16 cellular contexts compared by ENCODE assay signal in genomic region chr6:109485536-109485935, GRCh38. TPM values are rescaled to one million over a fixed set of nuclear protein-coding genes. Genes with fewer than 3 reads are reported as not detected.
A peak's percentile ranks its signal among the peaks of the same experiment; 100 is the strongest.
DNase-seq lines count a peak whose midpoint lies in the region; ATAC-seq and TF ChIP-seq lines count a peak whose summit lies in the region.
"Had no signal": no experiment of that assay in that cellular context is flagged by ENCODE, and none has a peak within 500 bp of the region (broad histone marks: within the 10 kb centered on the region; RNA-seq: fewer than 3 reads in every experiment).

No MANE protein-coding gene starts in this region.

- CTCF ChIA-PET in activated CD4-positive, alpha-beta memory T cell treated with anti-CD3 and anti-CD28 coated beads for 36 hours (lab: Charles Lee) = no interaction called here
- CTCF ChIA-PET in activated CD4-positive, alpha-beta memory T cell treated with anti-CD3 and anti-CD28 coated beads, Interleukin-2, amount 10 ng/mL, durations not matched to agents 7 days and 5 days (lab: Charles Lee) = no interaction called here
- CTCF ChIA-PET in PC-3 (lab: Charles Lee) = no interaction called here

- no peaks in the 10 kb centered on the region for H3K9me3 Mint-ChIP-seq in activated CD4-positive, alpha-beta memory T cell treated with anti-CD3 and anti-CD28 coated beads for 36 hours
- H3K9me3 Mint-ChIP-seq in activated CD4-positive, alpha-beta memory T cell treated with anti-CD3 and anti-CD28 coated beads, Interleukin-2, amount 10 ng/mL, durations not matched to agents 7 days and 5 days = no peaks in the 10 kb centered on the region
- H3K9me3 Mint-ChIP-seq: GM23338 had no signal

- H3K27ac Mint-ChIP-seq in activated CD4-positive, alpha-beta memory T cell treated with anti-CD3 and anti-CD28 coated beads for 36 hours = peak overlapping the region; percentile 35
- H3K27ac Mint-ChIP-seq in activated CD4-positive, alpha-beta memory T cell treated with anti-CD3 and anti-CD28 coated beads, Interleukin-2, amount 10 ng/mL, durations not matched to agents 7 days and 5 days = no peak overlapping the region
- H3K27ac Mint-ChIP-seq: GM23338 had no signal

- H3K27me3 Mint-ChIP-seq in activated CD4-positive, alpha-beta memory T cell treated with anti-CD3 and anti-CD28 coated beads for 36 hours = no peaks in the 10 kb centered on the region
- peaks cover 2% of the 10 kb centered on the region for H3K27me3 Mint-ChIP-seq in activated CD4-positive, alpha-beta memory T cell treated with anti-CD3 and anti-CD28 coated beads, Interleukin-2, amount 10 ng/mL, durations not matched to agents 7 days and 5 days

- H3K79me2 ChIP-seq in PC-3 (ENCODE audit: low read length) (peaks cover 23% of the 10 kb centered on the region), parathyroid adenoma (peaks cover 16% of the 10 kb centered on the region)

- H3K4me2 ChIP-seq in PC-3 (ENCODE audit: low read length) (peak overlapping the region; percentile 51; the same call in 1 of the 2 replicates), parathyroid adenoma (ENCODE audit: low read length) (no peak overlapping the region)
- H3K4me2 ChIP-seq: GM23338 had no signal

- DNase-seq in activated CD4-positive, alpha-beta memory T cell treated with anti-CD3 and anti-CD28 coated beads for 36 hours = no peak
- DNase-seq in activated CD4-positive, alpha-beta memory T cell treated with anti-CD3 and anti-CD28 coated beads, Interleukin-2, amount 10 ng/mL, durations not matched to agents 7 days and 5 days = no peak
- DNase-seq in PC-3 (peak; percentile 23), epithelial cell of esophagus (ENCODE audit: low read depth) (peak; percentile 59), NCI-H1436 treated with DMSO at 0.1 percent for 48 hours (lab: John Stamatoyannopoulos, UW) (no peak), NCI-H2107 (lab: John Stamatoyannopoulos, UW) (no peak)
- DNase-seq: AML-193, C1 segment of cervical spinal cord, GDM1, NCI-H1105, NCI-H2081 treated with DMSO at 0.1 percent for 48 hours, NCI-H748 treated with DMSO at 0.1 percent for 48 hours, SIG-M5 had no signal

- H3K9me2 ChIP-seq in PC-3 (replicated peaks; ENCODE audit: low read length) = no peaks in the 10 kb centered on the region

- peaks cover 4% of the 10 kb centered on the region for H3F3A ChIP-seq in PC-3 (ENCODE audit: low read length, unreplicated experiment)

- intact Hi-C loops in activated CD4-positive, alpha-beta memory T cell treated with anti-CD3 and anti-CD28 coated beads for 36 hours (cut with micrococcal nuclease) = loop anchor here (10.0 kb wide), 1 partner anchor 1531 kb away; the partner anchor contains the start of gene SEC63
- intact Hi-C loops in PC-3 (cut with micrococcal nuclease) = no loop called here

- no peak overlapping the region for H3K9ac ChIP-seq in PC-3 (ENCODE audit: low read length)
- H3K9ac ChIP-seq in parathyroid adenoma = no peak overlapping the region

- no peak for ATAC-seq in PC-3
- ATAC-seq in HG03025 (IDR thresholded peaks at IDR 0.05; ENCODE audit: low FRiP score, unreplicated experiment) = no peak
- ATAC-seq: GM23338 had no signal

- no peak overlapping the region for H3K4me3 Mint-ChIP-seq in activated CD4-positive, alpha-beta memory T cell treated with anti-CD3 and anti-CD28 coated beads for 36 hours
- no peak overlapping the region for H3K4me3 Mint-ChIP-seq in activated CD4-positive, alpha-beta memory T cell treated with anti-CD3 and anti-CD28 coated beads, Interleukin-2, amount 10 ng/mL, durations not matched to agents 7 days and 5 days
- H3K4me3 Mint-ChIP-seq: GM23338 had no signal

- H3K27ac ChIP-seq in PC-3 (ENCODE audit: low read length) (peak overlapping the region; percentile 65), parathyroid adenoma (no peak overlapping the region)

- H3K9me3 ChIP-seq in PC-3 (ENCODE audit: low read length) (no peaks in the 10 kb centered on the region), parathyroid adenoma (ENCODE audit: control insufficient read depth, low read length) (no peaks in the 10 kb centered on the region)

- TF ChIP-seq CTCF in PC-3 (conservative IDR thresholded peaks at IDR 0.05; ENCODE audit: low read depth, low read length) (no peak), epithelial cell of esophagus (IDR thresholded peaks at IDR 0.05; ENCODE audit: insufficient read depth, low read depth, low read length, missing control alignments) (no peak), parathyroid adenoma (IDR thresholded peaks at IDR 0.05) (no peak)

- peaks cover 33% of the 10 kb centered on the region for H3K4me1 Mint-ChIP-seq in activated CD4-positive, alpha-beta memory T cell treated with anti-CD3 and anti-CD28 coated beads for 36 hours (ENCODE audit: low read depth)
- H3K4me1 Mint-ChIP-seq in activated CD4-positive, alpha-beta memory T cell treated with anti-CD3 and anti-CD28 coated beads, Interleukin-2, amount 10 ng/mL, durations not matched to agents 7 days and 5 days = peaks cover 33% of the 10 kb centered on the region

- BruUV-seq in PC-3 (replicated peaks; lab: Mats Ljungman, UMichigan) = no TSS peak

- 0 out of 2 replicates have a peak, but pooled peaks cover 2% of the 10 kb centered on the region for H4K20me1 ChIP-seq in PC-3 (ENCODE audit: low read length)

- H3K36me3 ChIP-seq in PC-3 (ENCODE audit: low read depth, low read length) (peaks cover 11% of the 10 kb centered on the region; the same call in 1 of the 2 replicates), parathyroid adenoma (ENCODE audit: control insufficient read depth, insufficient read depth, low read length) (no peaks in the 10 kb centered on the region)

- H3K36me3 Mint-ChIP-seq in activated CD4-positive, alpha-beta memory T cell treated with anti-CD3 and anti-CD28 coated beads for 36 hours = peaks cover 15% of the 10 kb centered on the region
- H3K36me3 Mint-ChIP-seq in activated CD4-positive, alpha-beta memory T cell treated with anti-CD3 and anti-CD28 coated beads, Interleukin-2, amount 10 ng/mL, durations not matched to agents 7 days and 5 days (ENCODE audit: low read depth) = peaks cover 18% of the 10 kb centered on the region

- H3K4me1 ChIP-seq in PC-3 (ENCODE audit: insufficient read depth, low read length) (peaks cover 37% of the 10 kb centered on the region), parathyroid adenoma (peaks cover 17% of the 10 kb centered on the region)

- H3K4me3 ChIP-seq in PC-3 (ENCODE audit: low read length) (no peak overlapping the region), epithelial cell of esophagus (ENCODE audit: low read length) (no peak overlapping the region), parathyroid adenoma (ENCODE audit: low read depth, low read length) (no peak overlapping the region)
- H3K4me3 ChIP-seq: GM23338 had no signal

- H2AFZ ChIP-seq in PC-3 (ENCODE audit: low read length) (no peak overlapping the region), parathyroid adenoma (peak overlapping the region; percentile 44)

- no peaks in the 10 kb centered on the region for H3K27me3 ChIP-seq in PC-3 (ENCODE audit: low read length)
- no peaks in the 10 kb centered on the region for H3K27me3 ChIP-seq in parathyroid adenoma (ENCODE audit: control insufficient read depth, insufficient read depth, low read length)

- POLR2A ChIA-PET in activated CD4-positive, alpha-beta memory T cell treated with anti-CD3 and anti-CD28 coated beads for 36 hours (lab: Charles Lee) = no interaction called here
- POLR2A ChIA-PET in activated CD4-positive, alpha-beta memory T cell treated with anti-CD3 and anti-CD28 coated beads, Interleukin-2, amount 10 ng/mL, durations not matched to agents 7 days and 5 days (lab: Charles Lee) = interaction anchor here (2.0 to 8.1 kb wide), 3 partner anchors 29 to 103 kb away, joined by 6 to 139 read pairs (median 8); partner anchors contain the start of genes MICAL1, PPIL6 and SMPD2
- POLR2A ChIA-PET in PC-3 (lab: Charles Lee; ENCODE audit: unreplicated experiment) = no interaction called here

RNA-seq across cellular contexts. Expression of gene ZBTB24, which starts 2.5 kb away (rescaled TPM):
- 10 to 100 TPM; 10.9 to 11.8 TPM for total RNA-seq in activated CD4-positive, alpha-beta memory T cell treated with anti-CD3 and anti-CD28 coated beads for 36 hours
- total RNA-seq in activated CD4-positive, alpha-beta memory T cell treated with anti-CD3 and anti-CD28 coated beads, Interleukin-2, amount 10 ng/mL, durations not matched to agents 7 days and 5 days = 10 to 100 TPM; 16.5 to 17.5 TPM
- total RNA-seq in PC-3 (2014; rRNA removed) = 4.5 and 6.1 TPM in 2 replicates

RNA-seq across cellular contexts. Expression of gene MICAL1, which starts 30.0 kb away (rescaled TPM):
- 10 to 100 TPM; 39.4 to 45.0 TPM for total RNA-seq in activated CD4-positive, alpha-beta memory T cell treated with anti-CD3 and anti-CD28 coated beads for 36 hours
- 100 to 1,000 TPM; 125 to 128 TPM for total RNA-seq in activated CD4-positive, alpha-beta memory T cell treated with anti-CD3 and anti-CD28 coated beads, Interleukin-2, amount 10 ng/mL, durations not matched to agents 7 days and 5 days
- total RNA-seq in PC-3 (2014; rRNA removed) = 9.1 and 17.9 TPM in 2 replicates

RNA-seq across cellular contexts. Expression of gene SMPD2, which starts 45.0 kb away (rescaled TPM):
- 1 to 10 TPM; 9.7 TPM for total RNA-seq in activated CD4-positive, alpha-beta memory T cell treated with anti-CD3 and anti-CD28 coated beads for 36 hours
- total RNA-seq in activated CD4-positive, alpha-beta memory T cell treated with anti-CD3 and anti-CD28 coated beads, Interleukin-2, amount 10 ng/mL, durations not matched to agents 7 days and 5 days = 10 to 100 TPM; 15.9 to 16.9 TPM
- total RNA-seq in PC-3 (2014; rRNA removed) = 12.6 and 13.8 TPM in 2 replicates

RNA-seq across cellular contexts. Expression of gene PPIL6, which starts 45.1 kb away (rescaled TPM):
- under 1 TPM; 0.43 to 0.46 TPM for total RNA-seq in activated CD4-positive, alpha-beta memory T cell treated with anti-CD3 and anti-CD28 coated beads for 36 hours
- not detected for total RNA-seq in activated CD4-positive, alpha-beta memory T cell treated with anti-CD3 and anti-CD28 coated beads, Interleukin-2, amount 10 ng/mL, durations not matched to agents 7 days and 5 days
- total RNA-seq in PC-3 (2014; rRNA removed) = 0.62 and 2.1 TPM in 2 replicates

Comparison
In these comparisons a context has a peak if more than half of its experiments do, and no peak if none do; other contexts are left out.
1. DNase-seq: peak in PC-3 (single experiment) and epithelial cell of esophagus (single experiment); none in activated CD4-positive, alpha-beta memory T cell treated with anti-CD3 and anti-CD28 coated beads for 36 hours (single experiment), activated CD4-positive, alpha-beta memory T cell treated with anti-CD3 and anti-CD28 coated beads, Interleukin-2, amount 10 ng/mL, durations not matched to agents 7 days and 5 days (single experiment), NCI-H1436 treated with DMSO at 0.1 percent for 48 hours (single experiment) and NCI-H2107 (single experiment).